Comparison of ENCODE assay signal across 9 cellular contexts in genomic region chr4:186727149-186727976, GRCh38. TPM values are rescaled to one million over a fixed set of nuclear protein-coding genes. Genes with fewer than 3 reads are reported as not detected.
DNase-seq lines count a peak whose midpoint lies in the region; ATAC-seq and TF ChIP-seq lines count a peak whose summit lies in the region.
"Had no signal": no experiment of that assay in that cellular context is flagged by ENCODE, and none has a peak within 500 bp of the region (broad histone marks: within the 10 kb centered on the region; RNA-seq: fewer than 3 reads in every experiment).

No MANE protein-coding gene starts in this region.

- H3K4me3 Mint-ChIP-seq in T-helper 1 cell treated with Interleukin-12 subunit alpha and Interleukin-12 subunit beta and Interleukin-4 antibody, amounts not matched to agents 30 μg/mL and 1 μg/mL, for 36 hours, result peak overlapping the region; percentile 42

- no peak for TF ChIP-seq CTCF in astrocyte of the cerebellum (IDR thresholded peaks at IDR 0.05; ENCODE audit: low read depth, low read length, missing control alignments)
- TF ChIP-seq CTCF in testis (IDR thresholded peaks at IDR 0.05), result no peak
- TF ChIP-seq CTCF in WERI-Rb-1 (IDR thresholded peaks at IDR 0.05; ENCODE audit: low read depth, low read length), result no peak

- ATAC-seq in HG03354 (IDR thresholded peaks at IDR 0.05; ENCODE audit: poor library complexity, severe bottlenecking, unreplicated experiment), result no peak

- no peak for DNase-seq in T-helper 1 cell
- peak; percentile 8 for DNase-seq in astrocyte of the cerebellum (ENCODE audit: low read depth)
- peak; percentile 29 for DNase-seq in kidney tubule cell (ENCODE audit: low spot score)
- DNase-seq in testis, result no peak
- DNase-seq in WERI-Rb-1, result no peak
- no peak for DNase-seq in activated gamma-delta T cell (lab: John Stamatoyannopoulos, UW)
- DNase-seq: cortex of kidney had no signal

- H3K36me3 ChIP-seq in testis (ENCODE audit: low read depth, missing control alignments) (no peaks in the 10 kb centered on the region), WERI-Rb-1 (no peaks in the 10 kb centered on the region)

- no peaks in the 10 kb centered on the region for H3K9me3 Mint-ChIP-seq in T-helper 1 cell treated with Interleukin-12 subunit alpha and Interleukin-12 subunit beta and Interleukin-4 antibody, amounts not matched to agents 30 μg/mL and 1 μg/mL, for 36 hours

- H3K9me3 ChIP-seq in testis, result no peaks in the 10 kb centered on the region
- H3K9me3 ChIP-seq in WERI-Rb-1 (ENCODE audit: severe bottlenecking), result peaks cover 50% of the 10 kb centered on the region

- WGBS in testis, 2 donors, result 3 to 6% methylated on average over 16 of the region's 16 CpGs

- TF ChIP-seq POLR2A in testis (IDR thresholded peaks at IDR 0.05), result no peak

- peaks cover 11% of the 10 kb centered on the region for H3K4me1 Mint-ChIP-seq in T-helper 1 cell treated with Interleukin-12 subunit alpha and Interleukin-12 subunit beta and Interleukin-4 antibody, amounts not matched to agents 30 μg/mL and 1 μg/mL, for 36 hours (ENCODE audit: low read depth)

- H3K4me3 ChIP-seq in astrocyte of the cerebellum (ENCODE audit: low read depth, low read length) (peak overlapping the region; percentile 97), testis (peak overlapping the region; percentile 80 to 86), WERI-Rb-1 (ENCODE audit: low read depth, low read length) (no peak overlapping the region)

- H3K27me3 Mint-ChIP-seq in T-helper 1 cell treated with Interleukin-12 subunit alpha and Interleukin-12 subunit beta and Interleukin-4 antibody, amounts not matched to agents 30 μg/mL and 1 μg/mL, for 36 hours (ENCODE audit: low read depth), result peaks cover 51% of the 10 kb centered on the region

- H3K36me3 Mint-ChIP-seq in T-helper 1 cell treated with Interleukin-12 subunit alpha and Interleukin-12 subunit beta and Interleukin-4 antibody, amounts not matched to agents 30 μg/mL and 1 μg/mL, for 36 hours (ENCODE audit: low read depth), result peaks cover 3% of the 10 kb centered on the region

- in situ Hi-C loops in astrocyte of the cerebellum (cut with HindIII; ENCODE audit: low sequenced_read_pairs), result no loop called here

- H3K27ac ChIP-seq in testis, result peak overlapping the region; percentile 81 to 92
- no peak overlapping the region for H3K27ac ChIP-seq in WERI-Rb-1

- H3K27ac Mint-ChIP-seq in T-helper 1 cell treated with Interleukin-12 subunit alpha and Interleukin-12 subunit beta and Interleukin-4 antibody, amounts not matched to agents 30 μg/mL and 1 μg/mL, for 36 hours, result peak overlapping the region; percentile 64

- peaks cover 19% of the 10 kb centered on the region for H3K4me1 ChIP-seq in testis

- no peaks in the 10 kb centered on the region for H3K27me3 ChIP-seq in testis
- H3K27me3 ChIP-seq in WERI-Rb-1 (ENCODE audit: insufficient read depth, low read depth, severe bottlenecking), result peaks cover 94% of the 10 kb centered on the region

- intact Hi-C loops in testis (cut with DNase I; ENCODE audit: low total_unique reads), result loop anchor here (10.0 kb wide), 1 partner anchor 53 kb away; no protein-coding TSS in a partner anchor

RNA-seq across cellular contexts. Expression of gene FAT1, which starts 3.7 kb away (rescaled TPM):
- total RNA-seq in testis, result 100 to 1,000 TPM; 118 to 157 TPM
- polyA plus RNA-seq in testis (ENCODE audit: insufficient read depth, low read depth, low replicate concordance), result 51.5 TPM

Comparison
In these comparisons a context has a peak if more than half of its experiments do, and no peak if none do; other contexts are left out.
1. DNase-seq: peak in astrocyte of the cerebellum (single experiment) and kidney tubule cell (single experiment); none in T-helper 1 cell (0 of 5), testis (single experiment), WERI-Rb-1 (single experiment) and activated gamma-delta T cell (single experiment).